ENCODE assay signal across 8 cellular contexts in the genomic region with DNA sequence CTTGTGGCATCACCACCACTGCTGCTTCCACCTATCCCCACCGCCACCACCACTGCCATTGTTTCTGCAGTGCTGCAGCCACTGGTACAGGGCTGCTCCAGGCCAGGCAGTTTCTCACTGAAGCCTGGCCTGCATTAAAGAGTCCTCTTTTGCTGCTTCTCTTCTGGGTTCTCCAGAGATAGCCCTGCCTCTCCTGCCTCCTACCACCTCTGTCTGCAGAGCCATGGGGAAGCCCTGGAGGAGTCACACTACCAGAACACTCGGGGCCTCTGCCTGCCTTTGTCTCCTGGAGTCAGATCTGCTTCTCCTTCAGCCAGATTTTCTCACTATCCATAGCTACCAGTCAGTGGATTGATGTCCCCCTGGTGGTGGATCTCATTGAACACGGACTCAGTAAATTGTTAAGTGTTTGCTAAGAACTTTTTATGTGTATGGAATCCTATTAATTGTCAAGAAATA. TPM values are rescaled to one million over a fixed set of nuclear protein-coding genes. Genes with fewer than 3 reads are reported as not detected.
DNase-seq lines count a peak whose midpoint lies in the region; ATAC-seq and TF ChIP-seq lines count a peak whose summit lies in the region.

No MANE protein-coding gene starts in this region.

- H3K36me3 ChIP-seq in PC-3 (ENCODE audit: low read depth, low read length) (no peaks in the 10 kb centered on the region), neuronal stem cell (replicated peaks in 1 of 2; ENCODE audit: control insufficient read depth in 2 of 2, insufficient read depth in 2 of 2, low read length in 2 of 2) (no peaks in the 10 kb centered on the region)

- peaks cover 11% of the 10 kb centered on the region for H3K4me1 ChIP-seq in PC-3 (ENCODE audit: insufficient read depth, low read length)
- H3K4me1 ChIP-seq in neuronal stem cell (ENCODE audit: control insufficient read depth in 2 of 2, insufficient read depth in 1 of 2, low read depth in 1 of 2, low read length in 2 of 2), result peaks cover 0 to 2% of the 10 kb centered on the region in 2 donors

- H4K20me1 ChIP-seq in PC-3 (ENCODE audit: low read length), result no peaks in the 10 kb centered on the region

- H3K4me2 ChIP-seq in PC-3 (ENCODE audit: low read length) (no peak overlapping the region), neuronal stem cell (ENCODE audit: insufficient read depth, low read length, poor library complexity, severe bottlenecking) (no peak overlapping the region)

- no CpG with 5 or more reads among the region's 3 CpGs for WGBS in neuronal stem cell (ENCODE audit: extremely low coverage in 2 of 2, insufficient read length in 2 of 2, insufficient replicate concordance in 1 of 2), 2 donors

- H3K9me3 Mint-ChIP-seq in activated CD4-positive, alpha-beta T cell treated with anti-CD3 and anti-CD28 coated beads, Interleukin-2, amount 10 ng/mL, durations not matched to agents 7 days and 5 days, result peaks cover 2% of the 10 kb centered on the region

- H3K9ac ChIP-seq in PC-3 (ENCODE audit: low read length) (no peak overlapping the region), neuronal stem cell (ENCODE audit: low read depth, low read length, poor library complexity) (no peak overlapping the region)

- no peaks in the 10 kb centered on the region for H3K9me2 ChIP-seq in PC-3 (replicated peaks; ENCODE audit: low read length)

- H2BK12ac ChIP-seq in neuronal stem cell (ENCODE audit: low read length), result no peak overlapping the region

- H3K27ac ChIP-seq in PC-3 (ENCODE audit: low read length) (no peak overlapping the region), neuronal stem cell (replicated peaks; ENCODE audit: low read length) (no peak overlapping the region)

- intact Hi-C loops in PC-3 (cut with micrococcal nuclease), result loop anchor here (2.0 to 5.0 kb wide), 3 partner anchors 74 to 194 kb away; no protein-coding TSS in a partner anchor

- ATAC-seq in PC-3, result peak; percentile 87
- ATAC-seq in esophagus mucosa, result peak; percentile 49

- no peak overlapping the region for H3K14ac ChIP-seq in neuronal stem cell (ENCODE audit: low read length)

- no peak overlapping the region for H3K4me3 Mint-ChIP-seq in activated CD4-positive, alpha-beta T cell treated with anti-CD3 and anti-CD28 coated beads, Interleukin-2, amount 10 ng/mL, durations not matched to agents 7 days and 5 days

- no peaks in the 10 kb centered on the region for H3K4me1 Mint-ChIP-seq in activated CD4-positive, alpha-beta T cell treated with anti-CD3 and anti-CD28 coated beads, Interleukin-2, amount 10 ng/mL, durations not matched to agents 7 days and 5 days

- TF ChIP-seq CTCF in PC-3 (conservative IDR thresholded peaks at IDR 0.05; ENCODE audit: low read depth, low read length), result peak; percentile 75

- no peaks in the 10 kb centered on the region for H3K79me2 ChIP-seq in PC-3 (ENCODE audit: low read length)

- H3K27ac Mint-ChIP-seq in activated CD4-positive, alpha-beta T cell treated with anti-CD3 and anti-CD28 coated beads, Interleukin-2, amount 10 ng/mL, durations not matched to agents 7 days and 5 days, result no peak overlapping the region

- POLR2A ChIA-PET in PC-3 (lab: Charles Lee; ENCODE audit: unreplicated experiment), result interaction anchor here (0.6 to 0.7 kb wide), 3 partner anchors 42 to 80 kb away, joined by 3 to 5 read pairs (median 3); no protein-coding TSS in a partner anchor
- POLR2A ChIA-PET in activated CD4-positive, alpha-beta T cell treated with anti-CD3 and anti-CD28 coated beads, Interleukin-2, amount 10 ng/mL, durations not matched to agents 7 days and 5 days (lab: Charles Lee), result no interaction called here

- no peaks in the 10 kb centered on the region for H3K79me1 ChIP-seq in neuronal stem cell (ENCODE audit: low read depth, low read length)

- H3K9me3 ChIP-seq in PC-3 (ENCODE audit: low read length) (no peaks in the 10 kb centered on the region), neuronal stem cell (replicated peaks in 1 of 2; ENCODE audit: control insufficient read depth in 2 of 2, insufficient read depth in 1 of 2, low read depth in 1 of 2, low read length in 2 of 2) (peaks cover 4 to 14% of the 10 kb centered on the region in 2 donors)

- peak; percentile 45 for DNase-seq in NCI-H748 (lab: John Stamatoyannopoulos, UW; ENCODE audit: unreplicated experiment)
- no peak for DNase-seq in NCI-H748 treated with DMSO at 0.1 percent for 48 hours (lab: John Stamatoyannopoulos, UW)
- peak; percentile 79 for DNase-seq in PC-3
- DNase-seq in neuronal stem cell (ENCODE audit: low spot score), result peak; percentile 31
- DNase-seq in activated CD4-positive, alpha-beta T cell treated with anti-CD3 and anti-CD28 coated beads, Interleukin-2, amount 10 ng/mL, durations not matched to agents 7 days and 5 days, result no peak
- DNase-seq in activated gamma-delta T cell (lab: John Stamatoyannopoulos, UW), result no peak
- no peak for DNase-seq in SHP77 treated with DMSO at 0.1 percent for 48 hours (lab: John Stamatoyannopoulos, UW)

- H3F3A ChIP-seq in PC-3 (ENCODE audit: low read length, unreplicated experiment), result no peaks in the 10 kb centered on the region

- no peak overlapping the region for H3K4ac ChIP-seq in neuronal stem cell (ENCODE audit: low read length)

- H2AFZ ChIP-seq in PC-3 (ENCODE audit: low read length), result 0 out of 2 replicates have a peak overlapping the region, but pooled peaks have one; percentile 22
- H2AFZ ChIP-seq in neuronal stem cell (ENCODE audit: low read length), result peak overlapping the region; percentile 91

- H3K18ac ChIP-seq in neuronal stem cell (ENCODE audit: low read length), result peak overlapping the region; percentile 68

- peak overlapping the region; percentile 30 for H2BK5ac ChIP-seq in neuronal stem cell (ENCODE audit: low read length)

- H3K4me3 ChIP-seq in PC-3 (ENCODE audit: low read length), result no peak overlapping the region
- no peak overlapping the region for H3K4me3 ChIP-seq in neuronal stem cell (ENCODE audit: low read length in 2 of 2)

- H3K27me3 Mint-ChIP-seq in activated CD4-positive, alpha-beta T cell treated with anti-CD3 and anti-CD28 coated beads, Interleukin-2, amount 10 ng/mL, durations not matched to agents 7 days and 5 days, result peaks cover 7% of the 10 kb centered on the region

- CTCF ChIA-PET in PC-3 (lab: Charles Lee), result interaction anchor here (0.5 to 0.7 kb wide), 2 partner anchors 209 to 1019 kb away, joined by 3 to 4 read pairs; no protein-coding TSS in a partner anchor
- CTCF ChIA-PET in activated CD4-positive, alpha-beta T cell treated with anti-CD3 and anti-CD28 coated beads, Interleukin-2, amount 10 ng/mL, durations not matched to agents 7 days and 5 days (lab: Charles Lee), result no interaction called here

- H3K36me3 Mint-ChIP-seq in activated CD4-positive, alpha-beta T cell treated with anti-CD3 and anti-CD28 coated beads, Interleukin-2, amount 10 ng/mL, durations not matched to agents 7 days and 5 days (ENCODE audit: low read depth), result no peaks in the 10 kb centered on the region

- H4K91ac ChIP-seq in neuronal stem cell (ENCODE audit: low read depth, low read length, poor library complexity), result no peak overlapping the region

- H3K27me3 ChIP-seq in PC-3 (ENCODE audit: low read length) (no peaks in the 10 kb centered on the region), neuronal stem cell (ENCODE audit: control insufficient read depth in 3 of 3, insufficient read depth in 3 of 3, low read depth in 1 of 3, low read length in 3 of 3) (no peaks in the 10 kb centered on the region)

- no TSS peak for BruUV-seq in PC-3 (replicated peaks; lab: Mats Ljungman, UMichigan)

- no peak overlapping the region for H2BK15ac ChIP-seq in neuronal stem cell (ENCODE audit: low read length)

- H2BK120ac ChIP-seq in neuronal stem cell (ENCODE audit: low read depth, low read length), result no peak overlapping the region

- no peak overlapping the region for H2AK5ac ChIP-seq in neuronal stem cell (ENCODE audit: low read depth, low read length)

- no peak overlapping the region for H3K23ac ChIP-seq in neuronal stem cell (ENCODE audit: low read depth, low read length, poor library complexity)

- H4K8ac ChIP-seq in neuronal stem cell (ENCODE audit: low read depth, low read length), result no peak overlapping the region

RNA-seq across cellular contexts. Expression of a gene that starts 37.7 kb away (rescaled TPM):
- total RNA-seq in PC-3 (2014; rRNA removed) (65.9 and 68.2 TPM in 2 replicates), esophagus mucosa (11.4 TPM)
- polyA plus RNA-seq in neuronal stem cell (2013, experiment 1 of 2), result 20.8 TPM
- polyA plus RNA-seq in neuronal stem cell (2013, experiment 2 of 2), result 21.4 TPM
- not detected for total RNA-seq in activated CD4-positive, alpha-beta T cell treated with anti-CD3 and anti-CD28 coated beads, Interleukin-2, amount 10 ng/mL, durations not matched to agents 7 days and 5 days

Comparison
In these comparisons a context has a peak if more than half of its experiments do, and no peak if none do; other contexts are left out.
1. DNase-seq: peak in NCI-H748 (single experiment), PC-3 (single experiment) and neuronal stem cell (single experiment); none in NCI-H748 treated with DMSO at 0.1 percent for 48 hours (single experiment), activated CD4-positive, alpha-beta T cell treated with anti-CD3 and anti-CD28 coated beads, Interleukin-2, amount 10 ng/mL, durations not matched to agents 7 days and 5 days (single experiment), activated gamma-delta T cell (single experiment) and SHP77 treated with DMSO at 0.1 percent for 48 hours (single experiment).
2. RNA of a gene that starts 37.7 kb away (total RNA-seq): 65.9 to 68.2 TPM in PC-3 and 11.4 TPM in esophagus mucosa (single experiment); not detected in activated CD4-positive, alpha-beta T cell treated with anti-CD3 and anti-CD28 coated beads, Interleukin-2, amount 10 ng/mL, durations not matched to agents 7 days and 5 days; every median in the first group is over 10 times any median in the second.